Comparison of ENCODE assay signal across 16 cellular contexts in genomic region chr15:92463826-92464225, GRCh38.
DNase-seq lines count a peak whose midpoint lies in the region; ATAC-seq, FAIRE-seq and TF ChIP-seq lines count a peak whose summit lies in the region.
"Had no signal": no experiment of that assay in that cellular context is flagged by ENCODE, and none has a peak within 500 bp of the region (broad histone marks: within the 10 kb centered on the region; RNA-seq: fewer than 3 reads in every experiment).

No MANE protein-coding gene starts in this region.

- no peak overlapping the region for H2AFZ ChIP-seq in astrocyte (ENCODE audit: low read depth, low read length)
- H2AFZ ChIP-seq: PC-9 had no signal

- H3K9me3 Mint-ChIP-seq in astrocyte (ENCODE audit: unreplicated experiment) (no peaks in the 10 kb centered on the region), neural crest cell (peaks cover 2% of the 10 kb centered on the region), type B pancreatic cell (peaks cover 4% of the 10 kb centered on the region)

- H3K36me3 ChIP-seq in astrocyte (ENCODE audit: insufficient read depth, low read length): no peaks in the 10 kb centered on the region

- peaks cover 27% of the 10 kb centered on the region for H3K4me1 Mint-ChIP-seq in astrocyte (ENCODE audit: low read depth, unreplicated experiment)
- H3K4me1 Mint-ChIP-seq in neural crest cell: no peaks in the 10 kb centered on the region
- H3K4me1 Mint-ChIP-seq in type B pancreatic cell (ENCODE audit: unreplicated experiment): peaks cover 4% of the 10 kb centered on the region

- H3K27ac Mint-ChIP-seq in astrocyte (ENCODE audit: unreplicated experiment): no peak overlapping the region
- H3K27ac Mint-ChIP-seq in neural crest cell (ENCODE audit: unreplicated experiment): peak overlapping the region; percentile 60
- H3K27ac Mint-ChIP-seq in type B pancreatic cell: no peak overlapping the region

- H3K4me1 ChIP-seq in astrocyte (ENCODE audit: insufficient read depth, low read length): peaks cover 11% of the 10 kb centered on the region
- H3K4me1 ChIP-seq: A549 had no signal

- peak; percentile 27 for DNase-seq in AG10803 (ENCODE audit: low read depth)
- peak; percentile 50 for DNase-seq in HT1080 (ENCODE audit: low read depth)
- DNase-seq in astrocyte (ENCODE audit: low read depth): peak; percentile 32
- DNase-seq in neural crest cell (ENCODE audit: low read depth, low spot score): no peak
- no peak for DNase-seq in left colon
- DNase-seq in iPS-NIHi11 (ENCODE audit: low spot score): no peak
- no peak for DNase-seq in type B pancreatic cell (ENCODE audit: extremely low spot score, unreplicated experiment)
- DNase-seq: NCI-H1092, NCI-H2227 treated with DMSO at 0.1 percent for 48 hours, NCI-H69, PC-9 had no signal

- H3K79me2 ChIP-seq in astrocyte (ENCODE audit: insufficient read depth, low read length): no peaks in the 10 kb centered on the region

- H3K4me2 ChIP-seq in astrocyte (ENCODE audit: low read length): no peak overlapping the region
- H3K4me2 ChIP-seq: A549, PC-9 had no signal

- ATAC-seq in left colon (no peak), HG03460 (IDR thresholded peaks at IDR 0.05; ENCODE audit: unreplicated experiment) (no peak)

- H3K27ac ChIP-seq in astrocyte (ENCODE audit: low read depth, low read length): no peak overlapping the region
- H3K27ac ChIP-seq: A549, PC-9, SK-N-MC had no signal

- H3K4me3 Mint-ChIP-seq in astrocyte (ENCODE audit: unreplicated experiment): no peak overlapping the region
- H3K4me3 Mint-ChIP-seq in neural crest cell: no peak overlapping the region
- H3K4me3 Mint-ChIP-seq in type B pancreatic cell: no peak overlapping the region

- no peaks in the 10 kb centered on the region for H3K27me3 ChIP-seq in astrocyte (ENCODE audit: insufficient read depth, low read length)

- intact Hi-C loops in left colon (cut with DNase I, micrococcal nuclease): no loop called here

- H3K36me3 Mint-ChIP-seq in astrocyte (ENCODE audit: low read depth, unreplicated experiment) (peaks cover 8% of the 10 kb centered on the region), neural crest cell (ENCODE audit: low read depth) (peaks cover 39% of the 10 kb centered on the region), type B pancreatic cell (peaks cover 17% of the 10 kb centered on the region)

- TF ChIP-seq CTCF in AG10803 (conservative IDR thresholded peaks at IDR 0.05; ENCODE audit: low read length) (no peak), astrocyte (IDR thresholded peaks at IDR 0.05; ENCODE audit: insufficient read depth, low read depth, low read length) (no peak), neural crest cell (conservative IDR thresholded peaks at IDR 0.05) (no peak), type B pancreatic cell (conservative IDR thresholded peaks at IDR 0.05) (no peak)

- peak; percentile 17 for FAIRE-seq in astrocyte (lab: Jason Lieb, UNC)
- FAIRE-seq: A549, GM12891, HTR-8/SVneo had no signal

- no peak overlapping the region for H3K9ac ChIP-seq in astrocyte (ENCODE audit: low read length)

- H3K9me3 ChIP-seq in astrocyte (ENCODE audit: insufficient read depth, low read depth, low read length): no peaks in the 10 kb centered on the region
- H3K9me3 ChIP-seq: A549 had no signal

- H3K4me3 ChIP-seq in AG10803 (ENCODE audit: low read length) (no peak overlapping the region), astrocyte (ENCODE audit: insufficient read depth, low read depth, low read length) (no peak overlapping the region)
- H3K4me3 ChIP-seq: A549, PC-9, SK-N-MC had no signal

- no peaks in the 10 kb centered on the region for H4K20me1 ChIP-seq in astrocyte (ENCODE audit: insufficient read depth, low read length)

- H3K27me3 Mint-ChIP-seq in astrocyte (ENCODE audit: low read depth, unreplicated experiment): peaks cover 12% of the 10 kb centered on the region
- H3K27me3 Mint-ChIP-seq in neural crest cell (ENCODE audit: low read depth): no peaks in the 10 kb centered on the region
- no peaks in the 10 kb centered on the region for H3K27me3 Mint-ChIP-seq in type B pancreatic cell

Comparison
In these comparisons a context has a peak if more than half of its experiments do, and no peak if none do; other contexts are left out.
1. DNase-seq: peak in AG10803 (single experiment), HT1080 (single experiment) and astrocyte (single experiment); none in neural crest cell (single experiment), left colon (0 of 2), iPS-NIHi11 (single experiment) and type B pancreatic cell (single experiment).